Comparison of ENCODE assay signal across 30 cellular contexts in the genomic region with DNA sequence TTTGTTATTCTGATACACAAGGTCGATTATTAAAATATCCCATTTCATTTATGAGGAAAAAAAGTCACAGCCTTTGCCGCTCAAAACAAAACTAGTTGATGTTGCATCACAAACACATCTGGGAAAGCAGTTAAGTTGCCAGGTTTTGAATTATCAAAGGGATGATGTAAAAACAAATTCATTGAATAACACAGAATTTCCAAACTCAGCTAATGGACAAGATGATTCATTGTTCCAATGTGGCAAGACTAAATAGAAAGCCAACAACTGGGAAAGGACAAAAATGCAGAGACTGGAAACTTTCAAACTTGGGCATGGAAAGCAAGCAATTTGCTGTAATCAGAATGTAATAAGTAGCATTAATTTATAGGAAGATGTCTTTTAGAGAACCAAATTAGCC.
DNase-seq lines count a peak whose midpoint lies in the region; ATAC-seq, FAIRE-seq and TF ChIP-seq lines count a peak whose summit lies in the region.
"Had no signal": no experiment of that assay in that cellular context is flagged by ENCODE, and none has a peak within 500 bp of the region (broad histone marks: within the 10 kb centered on the region; RNA-seq: fewer than 3 reads in every experiment).

No MANE protein-coding gene starts in this region.

- no peaks in the 10 kb centered on the region for H3K4me1 Mint-ChIP-seq in activated T-cell treated with anti-CD3 and anti-CD28 coated beads, Interleukin-2, amount 50 U/mL, for 72 hours (ENCODE audit: low read depth)
- H3K4me1 Mint-ChIP-seq: CD8-positive, alpha-beta memory T cell; central memory CD8-positive, alpha-beta T cell; memory B cell; neural progenitor cell; T-cell had no signal

- H3K36me3 ChIP-seq in SK-N-SH (replicated peaks in 1 of 2; ENCODE audit: control insufficient read depth in 1 of 2, insufficient read depth in 2 of 2, low read length in 1 of 2): no peaks in the 10 kb centered on the region
- H3K36me3 ChIP-seq in suprapubic skin: no peaks in the 10 kb centered on the region
- H3K36me3 ChIP-seq: BE2C, neural progenitor cell, sigmoid colon, vagina had no signal

- TF ChIP-seq RAD21 in SK-N-SH (IDR thresholded peaks at IDR 0.05; ENCODE audit: low read length): no peak

- H3K4me3 Mint-ChIP-seq in activated T-cell treated with anti-CD3 and anti-CD28 coated beads, Interleukin-2, amount 50 U/mL, for 72 hours: no peak overlapping the region
- H3K4me3 Mint-ChIP-seq: activated CD4-positive, alpha-beta memory T cell treated with anti-CD3 and anti-CD28 coated beads for 36 hours; CD8-positive, alpha-beta memory T cell; central memory CD8-positive, alpha-beta T cell; memory B cell; neural progenitor cell; T-cell had no signal

- no peak for TF ChIP-seq CTCF in SK-N-SH (IDR thresholded peaks at IDR 0.05)
- no peak for TF ChIP-seq CTCF in suprapubic skin (IDR thresholded peaks at IDR 0.05)

- no peak overlapping the region for H3K27ac Mint-ChIP-seq in activated T-cell treated with anti-CD3 and anti-CD28 coated beads, Interleukin-2, amount 50 U/mL, for 72 hours
- H3K27ac Mint-ChIP-seq: activated CD4-positive, alpha-beta memory T cell treated with anti-CD3 and anti-CD28 coated beads for 36 hours; activated naive CD4-positive, alpha-beta T cell treated with anti-CD3 and anti-CD28 coated beads, Interleukin-2, amount 50 U/mL, for 72 hours; CD8-positive, alpha-beta memory T cell; memory B cell; neural progenitor cell; T-cell had no signal

- H3K9ac ChIP-seq in SK-N-SH: no peak overlapping the region
- H3K9ac ChIP-seq: neural progenitor cell had no signal

- no peaks in the 10 kb centered on the region for H3F3A ChIP-seq in SK-N-SH (replicated peaks; ENCODE audit: insufficient read depth)

- H3K4me3 ChIP-seq in SK-N-SH (ENCODE audit: low read depth in 2 of 2, low read length in 1 of 2) (no peak overlapping the region), suprapubic skin (no peak overlapping the region)
- H3K4me3 ChIP-seq: neural progenitor cell, sigmoid colon, vagina had no signal

- H3K9me2 ChIP-seq in SK-N-SH: no peaks in the 10 kb centered on the region

- no peak for TF ChIP-seq EP300 in SK-N-SH (IDR thresholded peaks at IDR 0.05; ENCODE audit: borderline replicate concordance in 1 of 2, low read depth in 1 of 2, low read length in 1 of 2)
- no peak for TF ChIP-seq EP300 in suprapubic skin (IDR thresholded peaks at IDR 0.05)

- H3K4me1 ChIP-seq in SK-N-SH (ENCODE audit: control insufficient read depth in 1 of 2, insufficient read depth in 2 of 2, low read depth in 1 of 2, low read length in 1 of 2) (no peaks in the 10 kb centered on the region; a peak in 1 of 4 replicates), suprapubic skin (peaks cover 3% of the 10 kb centered on the region)
- H3K4me1 ChIP-seq: BE2C, foreskin keratinocyte, neural progenitor cell, vagina had no signal

- CTCF ChIA-PET in SK-N-SH (lab: Yijun Ruan, JAX): no interaction called here

- POLR2A ChIA-PET in SK-N-SH (lab: Yijun Ruan, JAX): no interaction called here

- DNase-seq in SK-N-SH: no peak
- no peak for DNase-seq in left ventricle myocardium superior
- DNase-seq in suprapubic skin (ENCODE audit: low spot score in 2 of 2): no peak
- no peak for DNase-seq in activated T-cell treated with anti-CD3 and anti-CD28 coated beads, Interleukin-2, amount 50 U/mL, for 72 hours
- DNase-seq in NCI-H2029 treated with DMSO at 0.1 percent for 48 hours (lab: John Stamatoyannopoulos, UW): no peak
- DNase-seq: activated CD4-positive, alpha-beta memory T cell treated with anti-CD3 and anti-CD28 coated beads for 36 hours; activated CD4-positive, CD25-positive, alpha-beta regulatory T cell treated with anti-CD3 and anti-CD28 coated beads, Interleukin-2, amount 50 U/mL, for 72 hours; activated CD8-positive, alpha-beta memory T cell treated with anti-CD3 and anti-CD28 coated beads, Interleukin-2, amount 50 U/mL, for 4 hours; anterior cingulate cortex; BE2C; CD8-positive, alpha-beta memory T cell; foreskin keratinocyte; left colon; NCI-H1092 treated with DMSO at 0.1 percent for 48 hours; NCI-H187 treated with DMSO at 0.1 percent for 48 hours; NCI-H69; sigmoid colon; stimulated activated naive CD4-positive, alpha-beta T cell treated with Interleukin-2 at 50 U/mL for 16 hours; T-cell had no signal

- peaks cover 0 to 2% of the 10 kb centered on the region in 2 donors for H3K9me3 Mint-ChIP-seq in activated T-cell treated with anti-CD3 and anti-CD28 coated beads, Interleukin-2, amount 50 U/mL, for 72 hours
- H3K9me3 Mint-ChIP-seq: memory B cell, neural progenitor cell had no signal

- H3K9me3 ChIP-seq in SK-N-SH (no peaks in the 10 kb centered on the region), suprapubic skin (no peaks in the 10 kb centered on the region)
- H3K9me3 ChIP-seq: BE2C, sigmoid colon, vagina had no signal

- ATAC-seq in SK-N-SH treated with all-trans-retinoic acid at 6 μM for 48 hours: no peak
- peak; percentile 74 for ATAC-seq in left ventricle myocardium superior
- no peak for ATAC-seq in activated T-cell treated with anti-CD3 and anti-CD28 coated beads, Interleukin-2, amount 50 U/mL, for 72 hours (replicated peaks in 1 of 2)
- no peak for ATAC-seq in HG02588 (IDR thresholded peaks at IDR 0.05; ENCODE audit: unreplicated experiment)
- ATAC-seq: activated naive CD4-positive, alpha-beta T cell treated with anti-CD3 and anti-CD28 coated beads, Interleukin-2, amount 50 U/mL, for 72 hours; foreskin keratinocyte; left colon; Panc1; T-cell had no signal

- H3K27me3 ChIP-seq in SK-N-SH (ENCODE audit: insufficient read depth) (no peaks in the 10 kb centered on the region), suprapubic skin (no peaks in the 10 kb centered on the region)
- H3K27me3 ChIP-seq: BE2C, foreskin keratinocyte, neural progenitor cell, sigmoid colon, vagina had no signal

- no peaks in the 10 kb centered on the region for H4K20me1 ChIP-seq in SK-N-SH (ENCODE audit: insufficient read depth)

- H3K27ac ChIP-seq in SK-N-SH (ENCODE audit: low read depth in 2 of 2, low read length in 1 of 2) (peak overlapping the region in 1 of 2 experiments; percentile 39; a peak in 2 of 4 replicates), suprapubic skin (peak overlapping the region; percentile 50)
- H3K27ac ChIP-seq: 22Rv1, foreskin keratinocyte, neural progenitor cell, sigmoid colon, vagina had no signal

- H3K27me3 Mint-ChIP-seq in activated T-cell treated with anti-CD3 and anti-CD28 coated beads, Interleukin-2, amount 50 U/mL, for 72 hours (ENCODE audit: low read depth): no peaks in the 10 kb centered on the region
- H3K27me3 Mint-ChIP-seq: activated CD4-positive, alpha-beta memory T cell treated with anti-CD3 and anti-CD28 coated beads for 36 hours; CD8-positive, alpha-beta memory T cell; central memory CD8-positive, alpha-beta T cell; memory B cell; T-cell had no signal

- WGBS in SK-N-SH (ENCODE audit: low lambda C conversion rate): 70% methylated on average over 2 of the region's 2 CpGs
- WGBS in suprapubic skin: 58% methylated on average over 2 of the region's 2 CpGs

- intact Hi-C loops in left ventricle myocardium superior (cut with micrococcal nuclease): no loop called here

- no peaks in the 10 kb centered on the region for H3K36me3 Mint-ChIP-seq in activated T-cell treated with anti-CD3 and anti-CD28 coated beads, Interleukin-2, amount 50 U/mL, for 72 hours (ENCODE audit: insufficient read depth in 2 of 2)
- H3K36me3 Mint-ChIP-seq: activated CD4-positive, alpha-beta memory T cell treated with anti-CD3 and anti-CD28 coated beads for 36 hours; activated naive CD4-positive, alpha-beta T cell treated with anti-CD3 and anti-CD28 coated beads, Interleukin-2, amount 50 U/mL, for 72 hours; CD8-positive, alpha-beta memory T cell; memory B cell; neural progenitor cell; T-cell had no signal

- no peak for TF ChIP-seq POLR2A in suprapubic skin (IDR thresholded peaks at IDR 0.05)

- no peaks in the 10 kb centered on the region for H3K79me2 ChIP-seq in SK-N-SH (ENCODE audit: insufficient read depth)

- peak overlapping the region; percentile 23; the same call in 1 of the 2 replicates for H3K4me2 ChIP-seq in SK-N-SH
- H3K4me2 ChIP-seq: neural progenitor cell had no signal

- no peak overlapping the region for H2AFZ ChIP-seq in SK-N-SH (ENCODE audit: low read depth)
- H2AFZ ChIP-seq: neural progenitor cell had no signal

- peak; percentile 21 for FAIRE-seq in endometrium (lab: Jason Lieb, UNC)
- FAIRE-seq: H1 had no signal

TF ChIP-seq in SK-N-SH, 30 proteins besides CTCF, POLR2A, EP300 and RAD21:
- no peak for TF ChIP-seq SMC3 (IDR thresholded peaks at IDR 0.05; ENCODE audit: low read depth, low read length)
- TF ChIP-seq MAX (IDR thresholded peaks at IDR 0.05; ENCODE audit: low read depth): no peak
- no peak for TF ChIP-seq EZH2phosphoT487 (IDR thresholded peaks at IDR 0.05; ENCODE audit: borderline replicate concordance, low read depth)
- TF ChIP-seq MXI1 (IDR thresholded peaks at IDR 0.05; ENCODE audit: low read depth, low read length): no peak
TF ChIP-seq in SK-N-SH: peak in this region for 0.

TF ChIP-seq in SK-N-SH treated with all-trans-retinoic acid at 6 μM for 48 hours, 23 proteins besides CTCF, POLR2A, EP300 and RAD21:
- no peak for TF ChIP-seq GLIS3 (CRISPR knock-in tag; IDR thresholded peaks at IDR 0.05)
- no peak for TF ChIP-seq BACH2 (CRISPR knock-in tag; IDR thresholded peaks at IDR 0.05; ENCODE audit: borderline replicate concordance)
- TF ChIP-seq ZFP30 (CRISPR knock-in tag; IDR thresholded peaks at IDR 0.05): no peak
- TF ChIP-seq ARNTL (CRISPR knock-in tag; IDR thresholded peaks at IDR 0.05; ENCODE audit: borderline replicate concordance, low read depth): no peak
- TF ChIP-seq ZNF565 (CRISPR knock-in tag; conservative IDR thresholded peaks at IDR 0.05; ENCODE audit: low read depth): no peak
- no peak for TF ChIP-seq ESRRG (CRISPR knock-in tag; IDR thresholded peaks at IDR 0.05)
- no peak for TF ChIP-seq TOX (CRISPR knock-in tag; IDR thresholded peaks at IDR 0.05; ENCODE audit: borderline replicate concordance)
- no peak for TF ChIP-seq ZC3H10 (CRISPR knock-in tag; IDR thresholded peaks at IDR 0.05)
- TF ChIP-seq POU6F1 (CRISPR knock-in tag; IDR thresholded peaks at IDR 0.05; ENCODE audit: borderline replicate concordance, low read depth): no peak
